In genomic region chr7:157177333-157177993, GRCh38 we compare ENCODE assay signal across 17 cellular contexts. TPM values are rescaled to one million over a fixed set of nuclear protein-coding genes. Genes with fewer than 3 reads are reported as not detected.
A peak's percentile ranks its signal among the peaks of the same experiment; 100 is the strongest.
DNase-seq lines count a peak whose midpoint lies in the region; ATAC-seq and TF ChIP-seq lines count a peak whose summit lies in the region.
"Had no signal": no experiment of that assay in that cellular context is flagged by ENCODE, and none has a peak within 500 bp of the region (broad histone marks: within the 10 kb centered on the region; RNA-seq: fewer than 3 reads in every experiment).

No MANE protein-coding gene starts in this region.

- H3K27ac Mint-ChIP-seq in activated naive CD4-positive, alpha-beta T cell treated with anti-CD3 and anti-CD28 coated beads, Interleukin-2, amount 10 ng/mL, durations not matched to agents 7 days and 5 days: peak overlapping the region; percentile 37
- peak overlapping the region; percentile 13 for H3K27ac Mint-ChIP-seq in endodermal cell
- no peak overlapping the region for H3K27ac Mint-ChIP-seq in immature natural killer cell

- no peaks in the 10 kb centered on the region for H3K4me1 ChIP-seq in endodermal cell (ENCODE audit: control insufficient read depth, insufficient read depth, low read length)
- H3K4me1 ChIP-seq: BLaER1 treated with 17β-estradiol and CSF1 and Interleukin-3, amounts not matched to agents 10 nM and 100 nM; SJCRH30 had no signal

- no peak overlapping the region for H3K27ac ChIP-seq in endodermal cell (ENCODE audit: low read depth, low read length)
- H3K27ac ChIP-seq: BLaER1 treated with 17β-estradiol and CSF1 and Interleukin-3, amounts not matched to agents 10 nM and 100 nM; HL-60; PC-9; SJCRH30 had no signal

- H3K36me3 ChIP-seq in endodermal cell (ENCODE audit: control insufficient read depth, insufficient read depth, low read length): peaks cover 96% of the 10 kb centered on the region

- CTCF ChIA-PET in activated naive CD4-positive, alpha-beta T cell treated with anti-CD3 and anti-CD28 coated beads, Interleukin-2, amount 10 ng/mL, durations not matched to agents 7 days and 5 days (lab: Charles Lee): no interaction called here

- no peaks in the 10 kb centered on the region for H3K9me3 ChIP-seq in endodermal cell (ENCODE audit: control insufficient read depth, low read length)
- H3K9me3 ChIP-seq: BLaER1 treated with 17β-estradiol and CSF1 and Interleukin-3, amounts not matched to agents 10 nM and 100 nM; SJCRH30 had no signal

- no peaks in the 10 kb centered on the region for H3K27me3 ChIP-seq in endodermal cell (ENCODE audit: control insufficient read depth, insufficient read depth, low read length, poor library complexity, severe bottlenecking)
- H3K27me3 ChIP-seq: BLaER1 treated with 17β-estradiol and CSF1 and Interleukin-3, amounts not matched to agents 10 nM and 100 nM; SJCRH30 had no signal

- no peaks in the 10 kb centered on the region for H3K27me3 Mint-ChIP-seq in activated naive CD4-positive, alpha-beta T cell treated with anti-CD3 and anti-CD28 coated beads, Interleukin-2, amount 10 ng/mL, durations not matched to agents 7 days and 5 days
- no peaks in the 10 kb centered on the region for H3K27me3 Mint-ChIP-seq in endodermal cell (ENCODE audit: insufficient read depth)
- peaks cover 0 to 1% (median 0%) of the 10 kb centered on the region in 3 donors for H3K27me3 Mint-ChIP-seq in immature natural killer cell (ENCODE audit: low read depth in 3 of 3)
- H3K27me3 Mint-ChIP-seq: CD8-positive, alpha-beta memory T cell had no signal

- no peaks in the 10 kb centered on the region for H3K4me1 Mint-ChIP-seq in activated naive CD4-positive, alpha-beta T cell treated with anti-CD3 and anti-CD28 coated beads, Interleukin-2, amount 10 ng/mL, durations not matched to agents 7 days and 5 days
- no peaks in the 10 kb centered on the region for H3K4me1 Mint-ChIP-seq in endodermal cell
- H3K4me1 Mint-ChIP-seq in immature natural killer cell: no peaks in the 10 kb centered on the region
- H3K4me1 Mint-ChIP-seq: CD8-positive, alpha-beta memory T cell had no signal

- no peaks in the 10 kb centered on the region for H3K9me3 Mint-ChIP-seq in activated naive CD4-positive, alpha-beta T cell treated with anti-CD3 and anti-CD28 coated beads, Interleukin-2, amount 10 ng/mL, durations not matched to agents 7 days and 5 days
- H3K9me3 Mint-ChIP-seq in endodermal cell (no peaks in the 10 kb centered on the region), immature natural killer cell (no peaks in the 10 kb centered on the region)
- H3K9me3 Mint-ChIP-seq: CD8-positive, alpha-beta memory T cell had no signal

- DNase-seq in activated naive CD4-positive, alpha-beta T cell treated with anti-CD3 and anti-CD28 coated beads, Interleukin-2, amount 10 ng/mL, durations not matched to agents 7 days and 5 days: no peak
- DNase-seq in activated naive CD4-positive, alpha-beta T cell (lab: John Stamatoyannopoulos, UW): no peak
- DNase-seq in HUDEP-2 (lab: John Stamatoyannopoulos, UW; ENCODE audit: unreplicated experiment in 76 of 76) (peak in 75 of 76 experiments; percentile 15 to 89 (median 77)), endodermal cell (no peak), immature natural killer cell (no peak)
- no peak for DNase-seq in stimulated activated CD4-positive, alpha-beta T cell treated with anti-CD3 and anti-CD28 coated beads, Interleukin-12 subunit alpha, Interleukin-12 subunit beta, amount 100 ng/mL, for 4 hours
- DNase-seq: CD8-positive, alpha-beta memory T cell; GF-D8; MV-4-11; NCI-H1417 treated with DMSO at 0.1 percent for 48 hours; NCI-H1930; PC-9; SJCRH30 had no signal

- ATAC-seq in HG03342 (IDR thresholded peaks at IDR 0.05; ENCODE audit: unreplicated experiment): no peak
- no peak for ATAC-seq in HG03175 (IDR thresholded peaks at IDR 0.05; ENCODE audit: unreplicated experiment)

- peaks cover 35% of the 10 kb centered on the region for H3K36me3 Mint-ChIP-seq in activated naive CD4-positive, alpha-beta T cell treated with anti-CD3 and anti-CD28 coated beads, Interleukin-2, amount 10 ng/mL, durations not matched to agents 7 days and 5 days
- H3K36me3 Mint-ChIP-seq in endodermal cell (ENCODE audit: low read depth) (peaks cover 75% of the 10 kb centered on the region), immature natural killer cell (peaks cover 7 to 28% (median 10%) of the 10 kb centered on the region in 3 donors)

- WGBS in endodermal cell (ENCODE audit: insufficient coverage in 1 of 2, insufficient read length in 1 of 2), 2 experiments: 89 to 92% methylated on average over 10 to 18 of the region's 18 CpGs

- no peak overlapping the region for H3K4me3 Mint-ChIP-seq in activated naive CD4-positive, alpha-beta T cell treated with anti-CD3 and anti-CD28 coated beads, Interleukin-2, amount 10 ng/mL, durations not matched to agents 7 days and 5 days
- H3K4me3 Mint-ChIP-seq in endodermal cell (no peak overlapping the region), immature natural killer cell (no peak overlapping the region)
- H3K4me3 Mint-ChIP-seq: CD8-positive, alpha-beta memory T cell had no signal

- H3K4me3 ChIP-seq in endodermal cell (ENCODE audit: low read length): no peak overlapping the region
- H3K4me3 ChIP-seq: BLaER1 treated with 17β-estradiol and CSF1 and Interleukin-3, amounts not matched to agents 10 nM and 100 nM; PC-9; SJCRH30 had no signal

- H3K9ac ChIP-seq in endodermal cell (ENCODE audit: extremely low read depth, low read length, poor library complexity, severe bottlenecking): no peak overlapping the region
- H3K9ac ChIP-seq: BLaER1 treated with 17β-estradiol and CSF1 and Interleukin-3, amounts not matched to agents 10 nM and 100 nM had no signal

- TF ChIP-seq CTCF in endodermal cell (conservative IDR thresholded peaks at IDR 0.05): no peak

RNA-seq across cellular contexts. Expression of gene UBE3C, which starts 38.7 kb away (rescaled TPM):
- 10 to 100 TPM; 53.4 to 55.9 TPM for total RNA-seq in endodermal cell
- 31.4 TPM for polyA plus RNA-seq in endodermal cell (2013, experiment 1 of 2)
- 33.3 TPM for polyA plus RNA-seq in endodermal cell (2013, experiment 2 of 2)
- 10 to 100 TPM; 17.3 to 25.6 (median 17.4) TPM for polyA plus RNA-seq in immature natural killer cell

Comparison
In these comparisons a context has a peak if more than half of its experiments do, and no peak if none do; other contexts are left out.
1. DNase-seq: peak in HUDEP-2 (75 of 76); none in activated naive CD4-positive, alpha-beta T cell treated with anti-CD3 and anti-CD28 coated beads, Interleukin-2, amount 10 ng/mL, durations not matched to agents 7 days and 5 days (single experiment), activated naive CD4-positive, alpha-beta T cell (0 of 4), endodermal cell (single experiment), stimulated activated CD4-positive, alpha-beta T cell treated with anti-CD3 and anti-CD28 coated beads, Interleukin-12 subunit alpha, Interleukin-12 subunit beta, amount 100 ng/mL, for 4 hours (single experiment) and immature natural killer cell (0 of 3).
2. H3K27ac Mint-ChIP-seq: peak in activated naive CD4-positive, alpha-beta T cell treated with anti-CD3 and anti-CD28 coated beads, Interleukin-2, amount 10 ng/mL, durations not matched to agents 7 days and 5 days (single experiment) and endodermal cell (single experiment); none in immature natural killer cell (0 of 6).